In the genomic region with DNA sequence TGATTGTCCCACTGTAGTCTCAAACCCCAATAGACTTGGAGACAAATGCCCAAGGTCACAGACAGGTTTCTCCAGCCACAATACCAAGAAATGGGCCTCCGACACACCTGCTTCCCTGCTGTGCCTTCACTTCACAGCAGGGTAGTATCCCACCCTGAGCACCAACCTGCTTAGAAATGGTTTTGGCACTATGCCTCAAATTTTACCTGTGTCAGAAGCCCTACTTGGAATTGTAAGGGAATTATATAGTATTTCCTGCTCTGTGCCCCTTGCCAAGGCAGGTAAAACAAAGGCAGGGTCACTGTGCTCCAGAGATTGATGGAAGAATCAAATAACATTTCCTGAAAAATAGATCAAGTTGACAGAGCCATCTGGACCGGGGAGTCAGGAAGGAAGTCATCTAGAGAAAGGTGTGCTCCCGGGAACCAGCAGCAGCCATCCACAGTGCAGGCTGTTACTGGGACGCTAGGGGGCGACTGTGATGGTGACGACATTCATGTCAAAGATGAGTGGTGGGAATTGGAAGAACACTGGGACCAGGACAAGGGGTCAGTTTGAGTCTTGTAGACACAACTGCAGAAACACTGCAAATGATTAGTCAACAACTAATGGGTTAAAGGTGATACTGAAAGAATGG, we compare ENCODE assay signal across 11 cellular contexts.
DNase-seq lines count a peak whose midpoint lies in the region; ATAC-seq, FAIRE-seq and TF ChIP-seq lines count a peak whose summit lies in the region.
"Had no signal": no experiment of that assay in that cellular context is flagged by ENCODE, and none has a peak within 500 bp of the region (broad histone marks: within the 10 kb centered on the region; RNA-seq: fewer than 3 reads in every experiment).

No MANE protein-coding gene starts in this region.

- WGBS in A549 (ENCODE audit: missing lambda C conversion rate), result 62% methylated on average over 6 of the region's 6 CpGs

- no peaks in the 10 kb centered on the region for H4K20me1 ChIP-seq in MM.1S (ENCODE audit: insufficient read depth, low read length)

- H3K9me3 ChIP-seq in A549 (no peaks in the 10 kb centered on the region), MM.1S (replicated peaks; ENCODE audit: insufficient read depth, low read length) (no peaks in the 10 kb centered on the region)
- H3K9me3 ChIP-seq: esophagus squamous epithelium, stomach had no signal

- no peaks in the 10 kb centered on the region for H3K9me2 ChIP-seq in MM.1S (replicated peaks; ENCODE audit: insufficient read depth, low read length)

- TF ChIP-seq RAD21 in A549 (conservative IDR thresholded peaks at IDR 0.05 in 1 of 2, IDR thresholded peaks at IDR 0.05 in 1 of 2), result peak in 1 of 2 experiments; percentile 28; a peak in 1 of 5 replicates

- TF ChIP-seq EP300 in A549 (IDR thresholded peaks at IDR 0.05), result no peak

- no peak for TF ChIP-seq POLR2A in A549 (IDR thresholded peaks at IDR 0.05; ENCODE audit: low read length)

- H3K27me3 ChIP-seq in GM06990 (replicated peaks; ENCODE audit: control insufficient read depth, insufficient read depth, low read length) (no peaks in the 10 kb centered on the region), MM.1S (replicated peaks; ENCODE audit: insufficient read depth, low read length) (no peaks in the 10 kb centered on the region)
- H3K27me3 ChIP-seq: esophagus squamous epithelium, stomach had no signal

- no peaks in the 10 kb centered on the region for H3F3A ChIP-seq in MM.1S (ENCODE audit: insufficient read depth, low read length)

- CTCF ChIA-PET in A549 (lab: Yijun Ruan, JAX), result no interaction called here

- TF ChIP-seq CTCF in A549 (IDR thresholded peaks at IDR 0.05), result peak; percentile 22; the same call in 1 of the 3 replicates
- TF ChIP-seq CTCF in GM06990 (IDR thresholded peaks at IDR 0.05; ENCODE audit: insufficient read depth, low read length, poor library complexity, severe bottlenecking), result peak; percentile 61
- peak; percentile 23 for TF ChIP-seq CTCF in MM.1S (IDR thresholded peaks at IDR 0.05; ENCODE audit: low read length)
- peak; percentile 34 for TF ChIP-seq CTCF in epithelial cell of esophagus (IDR thresholded peaks at IDR 0.05; ENCODE audit: insufficient read depth, low read depth, low read length, missing control alignments)

- peak in 1 of 2 experiments; percentile 36 for DNase-seq in A549 (ENCODE audit: low read depth in 1 of 2, low spot score in 1 of 2)
- DNase-seq in GM06990 (ENCODE audit: extremely low read depth, insufficient read length), result no peak
- no peak for DNase-seq in MM.1S
- DNase-seq in epithelial cell of esophagus (ENCODE audit: low read depth), result no peak
- no peak for DNase-seq in cerebellar nuclear complex (lab: John Stamatoyannopoulos, UW)
- no peak for DNase-seq in NCI-H2081 (lab: John Stamatoyannopoulos, UW)
- DNase-seq: esophagus squamous epithelium, stomach had no signal

- H3K36me3 ChIP-seq in GM06990 (ENCODE audit: control insufficient read depth, insufficient read depth, low read length) (no peaks in the 10 kb centered on the region), MM.1S (replicated peaks; ENCODE audit: insufficient read depth, low read length) (no peaks in the 10 kb centered on the region)
- H3K36me3 ChIP-seq: esophagus squamous epithelium, stomach had no signal

- H2AFZ ChIP-seq in MM.1S (ENCODE audit: low read length), result no peak overlapping the region

- ATAC-seq in A549 (peak in 1 of 2 experiments; percentile 44; a peak in 4 of 6 replicates), GM21737 (IDR thresholded peaks at IDR 0.05; ENCODE audit: unreplicated experiment) (no peak), GM18873 (IDR thresholded peaks at IDR 0.05; ENCODE audit: low FRiP score, unreplicated experiment) (no peak)

- no peak for FAIRE-seq in A549 (lab: Jason Lieb, UNC)

- H3K27ac ChIP-seq in A549, result 0 out of 6 replicates have a peak overlapping the region, but pooled peaks of 1 of the 2 experiments have one; percentile 10
- no peak overlapping the region for H3K27ac ChIP-seq in MM.1S (ENCODE audit: low read length)
- H3K27ac ChIP-seq: esophagus squamous epithelium, stomach had no signal

- H3K4me1 ChIP-seq in A549, result peaks cover 25% of the 10 kb centered on the region; the same call in 2 of the 3 replicates
- H3K4me1 ChIP-seq in MM.1S (ENCODE audit: low read length), result no peaks in the 10 kb centered on the region

- no peak overlapping the region for H3K9ac ChIP-seq in MM.1S (ENCODE audit: low read length)

- H3K4me2 ChIP-seq in A549 (no peak overlapping the region), MM.1S (ENCODE audit: low read depth, low read length) (no peak overlapping the region)

- POLR2A ChIA-PET in A549 (lab: Yijun Ruan, JAX), result no interaction called here

- H3K4me3 ChIP-seq in A549 (no peak overlapping the region), GM06990 (replicated peaks; ENCODE audit: low read depth, low read length) (no peak overlapping the region), MM.1S (ENCODE audit: low read length) (no peak overlapping the region), epithelial cell of esophagus (ENCODE audit: low read length) (no peak overlapping the region)
- H3K4me3 ChIP-seq: esophagus squamous epithelium, lung, stomach had no signal

- H3K79me2 ChIP-seq in MM.1S (ENCODE audit: low read length), result no peaks in the 10 kb centered on the region

TF ChIP-seq in A549, 52 proteins besides CTCF, POLR2A, EP300 and RAD21:
- TF ChIP-seq, protein P1, sequence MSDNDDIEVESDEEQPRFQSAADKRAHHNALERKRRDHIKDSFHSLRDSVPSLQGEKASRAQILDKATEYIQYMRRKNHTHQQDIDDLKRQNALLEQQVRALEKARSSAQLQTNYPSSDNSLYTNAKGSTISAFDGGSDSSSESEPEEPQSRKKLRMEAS (IDR thresholded peaks at IDR 0.05), result no peak
- TF ChIP-seq JUNB (IDR thresholded peaks at IDR 0.05) (no peak), BHLHE40 (IDR thresholded peaks at IDR 0.05; ENCODE audit: low read depth, low read length) (no peak), ZFP36 (IDR thresholded peaks at IDR 0.05; ENCODE audit: borderline replicate concordance, partially characterized antibody) (no peak), ZC3H11A (IDR thresholded peaks at IDR 0.05) (no peak), POLR2AphosphoS2 (conservative IDR thresholded peaks at IDR 0.05; ENCODE audit: low read length) (no peak), MYC (IDR thresholded peaks at IDR 0.05; ENCODE audit: borderline replicate concordance, low read length) (no peak), FOSL2 (IDR thresholded peaks at IDR 0.05) (no peak), FOSL2 (CRISPR knock-in tag; IDR thresholded peaks at IDR 0.05) (no peak)
- TF ChIP-seq, protein P2, sequence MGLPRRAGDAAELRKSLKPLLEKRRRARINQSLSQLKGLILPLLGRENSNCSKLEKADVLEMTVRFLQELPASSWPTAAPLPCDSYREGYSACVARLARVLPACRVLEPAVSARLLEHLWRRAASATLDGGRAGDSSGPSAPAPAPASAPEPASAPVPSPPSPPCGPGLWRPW (IDR thresholded peaks at IDR 0.05), result no peak
- TF ChIP-seq, protein P3, sequence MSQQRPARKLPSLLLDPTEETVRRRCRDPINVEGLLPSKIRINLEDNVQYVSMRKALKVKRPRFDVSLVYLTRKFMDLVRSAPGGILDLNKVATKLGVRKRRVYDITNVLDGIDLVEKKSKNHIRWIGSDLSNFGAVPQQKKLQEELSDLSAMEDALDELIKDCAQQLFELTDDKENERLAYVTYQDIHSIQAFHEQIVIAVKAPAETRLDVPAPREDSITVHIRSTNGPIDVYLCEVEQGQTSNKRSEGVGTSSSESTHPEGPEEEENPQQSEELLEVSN (IDR thresholded peaks at IDR 0.05; ENCODE audit: borderline replicate concordance, low read depth), result no peak
- TF ChIP-seq, protein P4, sequence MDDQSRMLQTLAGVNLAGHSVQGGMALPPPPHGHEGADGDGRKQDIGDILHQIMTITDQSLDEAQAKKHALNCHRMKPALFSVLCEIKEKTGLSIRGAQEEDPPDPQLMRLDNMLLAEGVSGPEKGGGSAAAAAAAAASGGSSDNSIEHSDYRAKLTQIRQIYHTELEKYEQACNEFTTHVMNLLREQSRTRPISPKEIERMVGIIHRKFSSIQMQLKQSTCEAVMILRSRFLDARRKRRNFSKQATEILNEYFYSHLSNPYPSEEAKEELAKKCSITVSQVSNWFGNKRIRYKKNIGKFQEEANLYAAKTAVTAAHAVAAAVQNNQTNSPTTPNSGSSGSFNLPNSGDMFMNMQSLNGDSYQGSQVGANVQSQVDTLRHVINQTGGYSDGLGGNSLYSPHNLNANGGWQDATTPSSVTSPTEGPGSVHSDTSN (IDR thresholded peaks at IDR 0.05), result no peak
